ENCODE assay signal across 8 cellular contexts in genomic region chr14:102316746-102317563, GRCh38.
DNase-seq lines count a peak whose midpoint lies in the region; ATAC-seq and TF ChIP-seq lines count a peak whose summit lies in the region.

No MANE protein-coding gene starts in this region.

- TF ChIP-seq CTCF in retinal pigment epithelial cell (conservative IDR thresholded peaks at IDR 0.05; ENCODE audit: low read depth, low read length) = peak; percentile 77

- H3K4me3 ChIP-seq in retinal pigment epithelial cell (ENCODE audit: low read length) = peak overlapping the region; percentile 78

- DNase-seq in NCI-H1436 (lab: John Stamatoyannopoulos, UW) (peak; percentile 76), NCI-H1436 treated with DMSO at 0.1 percent for 48 hours (lab: John Stamatoyannopoulos, UW) (no peak), NCI-H2029 treated with DMSO at 0.1 percent for 48 hours (lab: John Stamatoyannopoulos, UW) (peak; percentile 34), T1000 (lab: John Stamatoyannopoulos, UW) (peak; percentile 89), astrocyte of the hippocampus (ENCODE audit: low read depth, low spot score) (peak; percentile 97), hypothalamus (lab: John Stamatoyannopoulos, UW) (peak; percentile 27 to 96 (median 88)), retinal pigment epithelial cell (ENCODE audit: low read depth) (no peak)

- ATAC-seq in HG03025 (IDR thresholded peaks at IDR 0.05; ENCODE audit: low FRiP score, unreplicated experiment) = peak; percentile 50

Comparison
In these comparisons a context has a peak if more than half of its experiments do, and no peak if none do; other contexts are left out.
1. DNase-seq: peak in NCI-H1436 (single experiment), NCI-H2029 treated with DMSO at 0.1 percent for 48 hours (single experiment), T1000 (single experiment), astrocyte of the hippocampus (single experiment) and hypothalamus (51 of 51); none in NCI-H1436 treated with DMSO at 0.1 percent for 48 hours (single experiment) and retinal pigment epithelial cell (single experiment).